ENCODE assay signal across 8 cellular contexts in genomic region chr10:30553625-30554442, GRCh38.
DNase-seq lines count a peak whose midpoint lies in the region; ATAC-seq and TF ChIP-seq lines count a peak whose summit lies in the region.

No MANE protein-coding gene starts in this region.

- H3K4me1 ChIP-seq in Panc1 (ENCODE audit: control insufficient read depth, insufficient read depth, low read length) (no peaks in the 10 kb centered on the region), parathyroid adenoma (peaks cover 9% of the 10 kb centered on the region)

- TF ChIP-seq CTCF in Panc1 (IDR thresholded peaks at IDR 0.05) (no peak), parathyroid adenoma (IDR thresholded peaks at IDR 0.05) (no peak)

- intact Hi-C loops in Panc1 (cut with micrococcal nuclease; ENCODE audit: unreplicated experiment) (no loop called here), Right ventricle myocardium superior (cut with DNase I) (no loop called here)
- intact Hi-C loops in activated CD4-positive, alpha-beta T cell treated with anti-CD3 and anti-CD28 coated beads, Interleukin-2, amount 10 ng/mL, durations not matched to agents 24 days and 14 days (cut with micrococcal nuclease): no loop called here

- peaks cover 5% of the 10 kb centered on the region for H3K27me3 Mint-ChIP-seq in activated CD4-positive, alpha-beta T cell treated with anti-CD3 and anti-CD28 coated beads, Interleukin-2, amount 10 ng/mL, durations not matched to agents 24 days and 14 days

- POLR2A ChIA-PET in Panc1 (lab: Charles Lee): no interaction called here

- H3K36me3 ChIP-seq in Panc1 (ENCODE audit: control insufficient read depth, insufficient read depth, low read length) (no peaks in the 10 kb centered on the region), parathyroid adenoma (ENCODE audit: control insufficient read depth, insufficient read depth, low read length) (no peaks in the 10 kb centered on the region)

- H3K9me3 Mint-ChIP-seq in activated CD4-positive, alpha-beta T cell treated with anti-CD3 and anti-CD28 coated beads, Interleukin-2, amount 10 ng/mL, durations not matched to agents 24 days and 14 days: no peaks in the 10 kb centered on the region

- peak overlapping the region; percentile 75 for H2AFZ ChIP-seq in parathyroid adenoma

- no peak overlapping the region for H3K9ac ChIP-seq in parathyroid adenoma

- DNase-seq in D341Med (ENCODE audit: low spot score) (peak; percentile 70), Panc1 (ENCODE audit: low read depth, low spot score) (no peak), Right ventricle myocardium superior (peak; percentile 85), T-helper 1 cell (no peak)
- DNase-seq in activated CD4-positive, alpha-beta T cell treated with anti-CD3 and anti-CD28 coated beads, Interleukin-2, amount 50 U/mL, for 4 hours: no peak
- no peak for DNase-seq in activated CD4-positive, alpha-beta T cell treated with anti-CD3 and anti-CD28 coated beads, Interleukin-2, amount 10 ng/mL, durations not matched to agents 24 days and 14 days

- in situ Hi-C loops in Panc1 (cut with HindIII; ENCODE audit: low pct_unique_long_range_greater_than_20kb, low sequenced_read_pairs): no loop called here

- no peak overlapping the region for H3K27ac Mint-ChIP-seq in activated CD4-positive, alpha-beta T cell treated with anti-CD3 and anti-CD28 coated beads, Interleukin-2, amount 10 ng/mL, durations not matched to agents 24 days and 14 days

- no peaks in the 10 kb centered on the region for H3K79me2 ChIP-seq in parathyroid adenoma

- H3K4me3 ChIP-seq in Panc1 (ENCODE audit: low read depth in 2 of 2, low read length in 2 of 2): peak overlapping the region in 1 of 2 experiments; percentile 18; a peak in 2 of 4 replicates
- peak overlapping the region; percentile 33 for H3K4me3 ChIP-seq in parathyroid adenoma (ENCODE audit: low read depth, low read length)

- CTCF ChIA-PET in Panc1 (lab: Charles Lee): no interaction called here

- H3K4me2 ChIP-seq in parathyroid adenoma (ENCODE audit: low read length): peak overlapping the region; percentile 58

- BruUV-seq in Panc1 (replicated peaks; lab: Mats Ljungman, UMichigan): no TSS peak

- H3K27me3 ChIP-seq in Panc1 (ENCODE audit: control insufficient read depth, insufficient read depth, low read length) (no peaks in the 10 kb centered on the region), parathyroid adenoma (ENCODE audit: control insufficient read depth, insufficient read depth, low read length) (no peaks in the 10 kb centered on the region)

- no peaks in the 10 kb centered on the region for H3K36me3 Mint-ChIP-seq in activated CD4-positive, alpha-beta T cell treated with anti-CD3 and anti-CD28 coated beads, Interleukin-2, amount 10 ng/mL, durations not matched to agents 24 days and 14 days (ENCODE audit: low read depth)

- H3K9me3 ChIP-seq in Panc1 (ENCODE audit: control insufficient read depth, insufficient read depth, low read depth, low read length) (no peaks in the 10 kb centered on the region), parathyroid adenoma (ENCODE audit: control insufficient read depth, low read length) (no peaks in the 10 kb centered on the region)

- peak overlapping the region; percentile 7; the same call in 1 of the 2 replicates for H3K27ac ChIP-seq in Panc1 (ENCODE audit: low read length)
- peak overlapping the region; percentile 81 for H3K27ac ChIP-seq in parathyroid adenoma

- ATAC-seq in Panc1 (peak; percentile 65; the same call in 1 of the 2 replicates), Right ventricle myocardium superior (ENCODE audit: poor library complexity) (peak; percentile 96), HG03159 (IDR thresholded peaks at IDR 0.05; ENCODE audit: unreplicated experiment) (no peak)

- H3K4me3 Mint-ChIP-seq in activated CD4-positive, alpha-beta T cell treated with anti-CD3 and anti-CD28 coated beads, Interleukin-2, amount 10 ng/mL, durations not matched to agents 24 days and 14 days: no peak overlapping the region

- peaks cover 3% of the 10 kb centered on the region for H3K4me1 Mint-ChIP-seq in activated CD4-positive, alpha-beta T cell treated with anti-CD3 and anti-CD28 coated beads, Interleukin-2, amount 10 ng/mL, durations not matched to agents 24 days and 14 days

Comparison
In these comparisons a context has a peak if more than half of its experiments do, and no peak if none do; other contexts are left out.
1. DNase-seq: peak in D341Med (single experiment) and Right ventricle myocardium superior (single experiment); none in Panc1 (single experiment), activated CD4-positive, alpha-beta T cell treated with anti-CD3 and anti-CD28 coated beads, Interleukin-2, amount 50 U/mL, for 4 hours (0 of 2), activated CD4-positive, alpha-beta T cell treated with anti-CD3 and anti-CD28 coated beads, Interleukin-2, amount 10 ng/mL, durations not matched to agents 24 days and 14 days (single experiment) and T-helper 1 cell (0 of 5).